20 cellular contexts compared by ENCODE assay signal in genomic region chr16:29849505-29849904, GRCh38. TPM values are rescaled to one million over a fixed set of nuclear protein-coding genes. Genes with fewer than 3 reads are reported as not detected.
DNase-seq lines count a peak whose midpoint lies in the region; ATAC-seq and TF ChIP-seq lines count a peak whose summit lies in the region.
"Had no signal": no experiment of that assay in that cellular context is flagged by ENCODE, and none has a peak within 500 bp of the region (broad histone marks: within the 10 kb centered on the region; RNA-seq: fewer than 3 reads in every experiment).

No MANE protein-coding gene starts in this region.

- H3K27me3 ChIP-seq in cardiac muscle cell (no peaks in the 10 kb centered on the region), endodermal cell (ENCODE audit: control insufficient read depth, insufficient read depth, low read length, poor library complexity, severe bottlenecking) (no peaks in the 10 kb centered on the region), upper lobe of right lung (no peaks in the 10 kb centered on the region)
- H3K27me3 ChIP-seq: spleen had no signal

- H3K4me3 Mint-ChIP-seq in endodermal cell: no peak overlapping the region
- H3K4me3 Mint-ChIP-seq: activated B cell treated with CpG ODN at 0.5 μM for 24 hours, CD14-positive monocyte had no signal

- intact Hi-C loops in Right ventricle myocardium inferior (cut with DNase I) (loop anchor here (5.0 kb wide), 1 partner anchor 37 kb away; the partner anchor contains the start of gene PRRT2), upper lobe of right lung (cut with DNase I) (no loop called here)

- H3K9me3 Mint-ChIP-seq in endodermal cell: no peaks in the 10 kb centered on the region
- H3K9me3 Mint-ChIP-seq: activated B cell treated with CpG ODN at 0.5 μM for 24 hours had no signal

- in situ Hi-C loops in GM13976 (cut with MboI; ENCODE audit: low sequenced_read_pairs, unreplicated experiment): no loop called here

- H3K9me3 ChIP-seq in cardiac muscle cell (ENCODE audit: low read depth) (no peaks in the 10 kb centered on the region), endodermal cell (ENCODE audit: control insufficient read depth, low read length) (no peaks in the 10 kb centered on the region), upper lobe of right lung (no peaks in the 10 kb centered on the region)
- H3K9me3 ChIP-seq: A549, prostate gland, spleen had no signal

- H3K9ac ChIP-seq in endodermal cell (ENCODE audit: extremely low read depth, low read length, poor library complexity, severe bottlenecking): peak overlapping the region; percentile 5

- peak overlapping the region; percentile 88 for H3K27ac Mint-ChIP-seq in endodermal cell
- H3K27ac Mint-ChIP-seq: activated B cell treated with CpG ODN at 0.5 μM for 24 hours had no signal

- no peaks in the 10 kb centered on the region for H3K27me3 Mint-ChIP-seq in endodermal cell (ENCODE audit: insufficient read depth)
- H3K27me3 Mint-ChIP-seq: activated B cell treated with CpG ODN at 0.5 μM for 24 hours, T-helper 17 cell had no signal

- H3K4me1 ChIP-seq in cardiac muscle cell (ENCODE audit: low read depth) (peaks cover 9% of the 10 kb centered on the region), endodermal cell (ENCODE audit: control insufficient read depth, insufficient read depth, low read length) (peaks cover 4% of the 10 kb centered on the region), upper lobe of right lung (peaks cover 5% of the 10 kb centered on the region)
- H3K4me1 ChIP-seq: A549, prostate gland had no signal

- peaks cover 7% of the 10 kb centered on the region for H3K4me1 Mint-ChIP-seq in endodermal cell
- H3K4me1 Mint-ChIP-seq: activated B cell treated with CpG ODN at 0.5 μM for 24 hours, CD14-positive monocyte had no signal

- 68 to 69% methylated on average over 2 to 5 of the region's 5 CpGs for WGBS in endodermal cell (ENCODE audit: insufficient coverage in 1 of 2, insufficient read length in 1 of 2), 2 experiments

- no peaks in the 10 kb centered on the region for H3K36me3 Mint-ChIP-seq in endodermal cell (ENCODE audit: low read depth)

- H3K27ac ChIP-seq in cardiac muscle cell: peak overlapping the region; percentile 80
- H3K27ac ChIP-seq in endodermal cell (ENCODE audit: low read depth, low read length): no peak overlapping the region
- H3K27ac ChIP-seq in upper lobe of right lung: no peak overlapping the region
- H3K27ac ChIP-seq: A549 had no signal

- no peaks in the 10 kb centered on the region for H3K36me3 ChIP-seq in cardiac muscle cell
- no peaks in the 10 kb centered on the region for H3K36me3 ChIP-seq in endodermal cell (ENCODE audit: control insufficient read depth, insufficient read depth, low read length)
- H3K36me3 ChIP-seq in upper lobe of right lung: peaks cover 35% of the 10 kb centered on the region

- DNase-seq in cardiac muscle cell (ENCODE audit: low read depth in 1 of 2, low spot score in 1 of 2) (peak in 1 of 2 donors; percentile 68), Right ventricle myocardium inferior (ENCODE audit: missing footprints) (no peak), endodermal cell (peak; percentile 84), middle frontal gyrus (ENCODE audit: extremely low spot score, low spot score) (peak; percentile 67), upper lobe of right lung (no peak), GM13976 (ENCODE audit: low spot score) (no peak)
- DNase-seq: activated B cell treated with CpG ODN at 0.5 μM for 24 hours; activated effector memory CD4-positive, alpha-beta T cell treated with anti-CD3 and anti-CD28 coated beads, Interleukin-2, amount 50 U/mL, for 16 hours; DMS79; hypothalamus; left cardiac atrium; NCI-H187; SIG-M5; spleen; T-helper 17 cell had no signal

- H3K4me3 ChIP-seq in cardiac muscle cell: no peak overlapping the region
- H3K4me3 ChIP-seq in endodermal cell (ENCODE audit: low read length): no peak overlapping the region
- no peak overlapping the region for H3K4me3 ChIP-seq in upper lobe of right lung
- H3K4me3 ChIP-seq: A549, prostate gland, spleen had no signal

- TF ChIP-seq CTCF in cardiac muscle cell (IDR thresholded peaks at IDR 0.05; ENCODE audit: low read depth, low read length) (no peak), endodermal cell (conservative IDR thresholded peaks at IDR 0.05) (no peak), upper lobe of right lung (IDR thresholded peaks at IDR 0.05) (no peak), GM13976 (IDR thresholded peaks at IDR 0.05; ENCODE audit: borderline replicate concordance, control extremely low read depth, extremely low read depth, insufficient read depth, missing control alignments) (no peak)

- ATAC-seq in Right ventricle myocardium inferior (no peak), upper lobe of right lung (peak; percentile 45), HG02642 (IDR thresholded peaks at IDR 0.05; ENCODE audit: poor library complexity, unreplicated experiment) (no peak), GM18511 (IDR thresholded peaks at IDR 0.05; ENCODE audit: unreplicated experiment) (no peak)

RNA-seq across cellular contexts. Expression of gene CDIPT, which starts 13.5 kb away (rescaled TPM):
- total RNA-seq in cardiac muscle cell: 138 and 139 TPM in 2 replicates
- 144 TPM in 2 replicates for polyA plus RNA-seq in cardiac muscle cell
- total RNA-seq in Right ventricle myocardium inferior: 65.8 TPM
- 10 to 100 TPM; 63.4 to 68.4 TPM for total RNA-seq in endodermal cell
- 40.9 TPM for polyA plus RNA-seq in endodermal cell (2013, experiment 1 of 2)
- polyA plus RNA-seq in endodermal cell (2013, experiment 2 of 2): 36.4 TPM
- total RNA-seq in upper lobe of right lung: 83.2 TPM

RNA-seq across cellular contexts. Expression of gene MVP, which starts 29.2 kb away (rescaled TPM):
- 8.9 and 25.0 TPM in 2 replicates for total RNA-seq in cardiac muscle cell
- polyA plus RNA-seq in cardiac muscle cell: 9.3 and 21.2 TPM in 2 replicates
- total RNA-seq in Right ventricle myocardium inferior: 51.5 TPM
- total RNA-seq in endodermal cell: 1 to 10 TPM; 3.0 to 8.0 TPM
- polyA plus RNA-seq in endodermal cell (2013, experiment 1 of 2): 6.1 TPM
- polyA plus RNA-seq in endodermal cell (2013, experiment 2 of 2): 4.1 TPM
- 247 TPM for total RNA-seq in upper lobe of right lung

RNA-seq across cellular contexts. Expression of gene PAGR1, which starts 33.6 kb away (rescaled TPM):
- 113 and 120 TPM in 2 replicates for total RNA-seq in cardiac muscle cell
- 106 and 113 TPM in 2 replicates for polyA plus RNA-seq in cardiac muscle cell
- 15.6 TPM for total RNA-seq in Right ventricle myocardium inferior
- 10 to 100 TPM; 43.0 to 65.7 TPM for total RNA-seq in endodermal cell
- polyA plus RNA-seq in endodermal cell (2013, experiment 1 of 2): 92.4 TPM
- polyA plus RNA-seq in endodermal cell (2013, experiment 2 of 2): 77.4 TPM
- 15.2 TPM for total RNA-seq in upper lobe of right lung

RNA-seq across cellular contexts. Expression of gene PRRT2, which starts 37.5 kb away (rescaled TPM):
- 17.9 and 19.7 TPM in 2 replicates for total RNA-seq in cardiac muscle cell
- 19.3 and 19.8 TPM in 2 replicates for polyA plus RNA-seq in cardiac muscle cell
- total RNA-seq in Right ventricle myocardium inferior: 3.2 TPM
- 10 to 100 TPM in 1 of 2 donors, 1 to 10 TPM in 1; 8.2 to 15.7 TPM for total RNA-seq in endodermal cell
- 77.6 TPM for polyA plus RNA-seq in endodermal cell (2013, experiment 1 of 2)
- polyA plus RNA-seq in endodermal cell (2013, experiment 2 of 2): 65.0 TPM
- total RNA-seq in upper lobe of right lung: 2.7 TPM
- polyA plus RNA-seq: CD14-positive monocyte had no signal

RNA-seq across cellular contexts. Expression of gene MAZ, which starts 43.2 kb away (rescaled TPM):
- total RNA-seq in cardiac muscle cell (310 and 370 TPM in 2 replicates), Right ventricle myocardium inferior (92.0 TPM), endodermal cell (100 to 1,000 TPM; 320 to 325 TPM), upper lobe of right lung (148 TPM)
- 186 and 257 TPM in 2 replicates for polyA plus RNA-seq in cardiac muscle cell
- 377 TPM for polyA plus RNA-seq in endodermal cell (2013, experiment 1 of 2)
- 347 TPM for polyA plus RNA-seq in endodermal cell (2013, experiment 2 of 2)

Comparison
In these comparisons a context has a peak if more than half of its experiments do, and no peak if none do; other contexts are left out.
1. DNase-seq: peak in endodermal cell (single experiment) and middle frontal gyrus (single experiment); none in Right ventricle myocardium inferior (single experiment), upper lobe of right lung (single experiment) and GM13976 (single experiment).